Comparison of ENCODE assay signal across 8 cellular contexts in genomic region chr11:100863080-100863581, GRCh38.
DNase-seq lines count a peak whose midpoint lies in the region; ATAC-seq, FAIRE-seq and TF ChIP-seq lines count a peak whose summit lies in the region.

No MANE protein-coding gene starts in this region.

- peak; percentile 54 for FAIRE-seq in GM12878 (lab: Jason Lieb, UNC)

- ATAC-seq in GM19455 (IDR thresholded peaks at IDR 0.05; ENCODE audit: unreplicated experiment) (peak; percentile 82), HG03520 (IDR thresholded peaks at IDR 0.05; ENCODE audit: unreplicated experiment) (peak; percentile 87), GM12878 (peak; percentile 85)

- H4K20me1 ChIP-seq in GM12878 (ENCODE audit: control insufficient read depth, insufficient read depth) (no peaks in the 10 kb centered on the region), neural progenitor cell (ENCODE audit: low read depth) (no peaks in the 10 kb centered on the region)

- H3K4me3 Mint-ChIP-seq in neural progenitor cell = no peak overlapping the region

- CTCF ChIA-PET in GM12878 (lab: Yijun Ruan, JAX) = interaction anchor here (1.2 to 1.7 kb wide), 2 partner anchors 8 to 286 kb away, joined by 3 to 4 read pairs; no protein-coding TSS in a partner anchor

- SMC1A ChIA-PET in GM12878 (lab: Charles Lee; ENCODE audit: uncharacterized antibody, unreplicated experiment) = no interaction called here

- 70% methylated on average over 2 of the region's 2 CpGs for WGBS in GM12878 (ENCODE audit: insufficient coverage, insufficient replicate concordance, low lambda C conversion rate, missing lambda C conversion rate)
- 26% methylated on average over 2 of the region's 2 CpGs for WGBS in suprapubic skin
- whole genome bisulfite sequencing in prostate gland = 59% methylated on average over 2 of the region's 2 CpGs

- H3K79me2 ChIP-seq in GM12878 (ENCODE audit: control insufficient read depth, insufficient read depth, low read length) (no peaks in the 10 kb centered on the region), neural progenitor cell (ENCODE audit: low read depth) (no peaks in the 10 kb centered on the region)

- H2AFZ ChIP-seq in GM12878 (ENCODE audit: control insufficient read depth, low read depth, low read length) (peak overlapping the region; percentile 17; the same call in 1 of the 2 replicates), neural progenitor cell (replicated peaks) (no peak overlapping the region)

- BruUV-seq in GM12878 (replicated peaks; lab: Mats Ljungman, UMichigan) = no TSS peak

- H3K27ac ChIP-seq in GM12878 (ENCODE audit: control insufficient read depth, insufficient read depth) = no peak overlapping the region
- H3K27ac ChIP-seq in neural progenitor cell = peak overlapping the region; percentile 72
- H3K27ac ChIP-seq in suprapubic skin = no peak overlapping the region
- no peak overlapping the region for H3K27ac ChIP-seq in prostate gland

- H3K4me1 Mint-ChIP-seq in neural progenitor cell = peaks cover 12% of the 10 kb centered on the region

- H3F3A ChIP-seq in neural progenitor cell (ENCODE audit: low read depth) = peaks cover 9% of the 10 kb centered on the region

- no peak for TF ChIP-seq RAD21 in GM12878 (IDR thresholded peaks at IDR 0.05; ENCODE audit: insufficient read depth, low read depth, low read length)

- H3K9ac ChIP-seq in GM12878 (ENCODE audit: control insufficient read depth, insufficient read depth, low read length) (no peak overlapping the region), neural progenitor cell (no peak overlapping the region)

- no peak overlapping the region for H3K4me2 ChIP-seq in GM12878 (ENCODE audit: control insufficient read depth, insufficient read depth)
- no peak overlapping the region for H3K4me2 ChIP-seq in neural progenitor cell

- H3K9me3 ChIP-seq in GM12878 (replicated peaks; ENCODE audit: control insufficient read depth, insufficient read depth, low read length) = peaks cover 2% of the 10 kb centered on the region; the same call in 1 of the 3 replicates
- H3K9me3 ChIP-seq in neural progenitor cell (ENCODE audit: low read depth) = no peaks in the 10 kb centered on the region
- H3K9me3 ChIP-seq in suprapubic skin = no peaks in the 10 kb centered on the region
- H3K9me3 ChIP-seq in prostate gland = no peaks in the 10 kb centered on the region

- TF ChIP-seq CTCF in GM12878 (IDR thresholded peaks at IDR 0.05 in 2 of 3, conservative IDR thresholded peaks at IDR 0.05 in 1 of 3; ENCODE audit: control insufficient read depth in 2 of 3, extremely low read depth in 1 of 3, insufficient read depth in 1 of 3, low read depth in 3 of 3, low read length in 3 of 3) (no peak), neural progenitor cell (IDR thresholded peaks at IDR 0.05) (no peak), suprapubic skin (IDR thresholded peaks at IDR 0.05) (no peak), prostate gland (IDR thresholded peaks at IDR 0.05) (no peak)

- H3K27me3 ChIP-seq in GM12878 (replicated peaks in 1 of 2; ENCODE audit: control insufficient read depth in 2 of 2, insufficient read depth in 2 of 2, low read length in 1 of 2) = no peaks in the 10 kb centered on the region; a peak in 1 of 4 replicates
- no peaks in the 10 kb centered on the region for H3K27me3 ChIP-seq in neural progenitor cell
- no peaks in the 10 kb centered on the region for H3K27me3 ChIP-seq in suprapubic skin
- no peaks in the 10 kb centered on the region for H3K27me3 ChIP-seq in prostate gland (replicated peaks; ENCODE audit: insufficient read depth)

- H3K27ac Mint-ChIP-seq in neural progenitor cell = no peak overlapping the region

- H3K4me1 ChIP-seq in GM12878 (ENCODE audit: control insufficient read depth, insufficient read depth, low read length) (peaks cover 7% of the 10 kb centered on the region), neural progenitor cell (peaks cover 14% of the 10 kb centered on the region), suprapubic skin (peaks cover 6% of the 10 kb centered on the region), prostate gland (replicated peaks) (no peaks in the 10 kb centered on the region)

- POLR2A ChIA-PET in GM12878 (lab: Charles Lee) = no interaction called here

- H3K9me3 Mint-ChIP-seq in neural progenitor cell = no peaks in the 10 kb centered on the region

- no peak overlapping the region for H3K4me3 ChIP-seq in GM12878
- no peak overlapping the region for H3K4me3 ChIP-seq in neural progenitor cell
- H3K4me3 ChIP-seq in suprapubic skin = no peak overlapping the region
- no peak overlapping the region for H3K4me3 ChIP-seq in prostate gland

- in situ Hi-C loops in GM12878 (cut with MboI) = no loop called here

- no peak for TF ChIP-seq EP300 in GM12878 (IDR thresholded peaks at IDR 0.05; ENCODE audit: borderline replicate concordance in 1 of 2, control insufficient read depth in 1 of 2, low read depth in 2 of 2, low read length in 2 of 2)
- TF ChIP-seq EP300 in suprapubic skin (IDR thresholded peaks at IDR 0.05) = no peak

- peak; percentile 91 for DNase-seq in DMS53 treated with DMSO at 0.1 percent for 48 hours (lab: John Stamatoyannopoulos, UW; ENCODE audit: unreplicated experiment)
- DNase-seq in GM12878 (ENCODE audit: low read depth, low spot score) = peak; percentile 49
- DNase-seq in neural progenitor cell (ENCODE audit: low spot score) = peak; percentile 46
- DNase-seq in GM19238 (ENCODE audit: insufficient read length, low spot score) = no peak
- DNase-seq in suprapubic skin (ENCODE audit: low spot score in 2 of 2) = no peak
- no peak for DNase-seq in prostate gland (ENCODE audit: low spot score)

- H3K36me3 ChIP-seq in GM12878 (ENCODE audit: control insufficient read depth in 2 of 2, insufficient read depth in 2 of 2, low read length in 1 of 2) (no peaks in the 10 kb centered on the region), neural progenitor cell (no peaks in the 10 kb centered on the region), suprapubic skin (no peaks in the 10 kb centered on the region), prostate gland (no peaks in the 10 kb centered on the region)

- RAD21 ChIA-PET in GM12878 (lab: Charles Lee; ENCODE audit: unreplicated experiment) = no interaction called here

- intact Hi-C loops in GM12878 (cut with micrococcal nuclease; ENCODE audit: unreplicated experiment) (loop anchor here (2.0 kb wide), 1 partner anchor 68 kb away; no protein-coding TSS in a partner anchor), prostate gland (cut with DNase I) (no loop called here)

- no peaks in the 10 kb centered on the region for H3K36me3 Mint-ChIP-seq in neural progenitor cell

- no peaks in the 10 kb centered on the region for H3K27me3 Mint-ChIP-seq in neural progenitor cell (ENCODE audit: insufficient read depth, low read depth)

- no peak for TF ChIP-seq POLR2A in GM12878 (IDR thresholded peaks at IDR 0.05; ENCODE audit: low read depth, low read length)
- TF ChIP-seq POLR2A in suprapubic skin (IDR thresholded peaks at IDR 0.05) = no peak
- no peak for TF ChIP-seq POLR2A in prostate gland (IDR thresholded peaks at IDR 0.05)

TF ChIP-seq in GM12878, 131 proteins besides CTCF, POLR2A, EP300 and RAD21:
- no peak for TF ChIP-seq SP1 (IDR thresholded peaks at IDR 0.05; ENCODE audit: low read depth, low read length)
- peak; percentile 50 for TF ChIP-seq RUNX3 (IDR thresholded peaks at IDR 0.05; ENCODE audit: low read length)
- TF ChIP-seq NFIC (IDR thresholded peaks at IDR 0.05; ENCODE audit: low read depth, low read length) = 0 out of 2 replicates have a peak, but pooled peaks have one; percentile 17
TF ChIP-seq in GM12878: peak in this region for 2.

Comparison
In these comparisons a context has a peak if more than half of its experiments do, and no peak if none do; other contexts are left out.
1. DNase-seq: peak in DMS53 treated with DMSO at 0.1 percent for 48 hours (single experiment), GM12878 (single experiment) and neural progenitor cell (single experiment); none in GM19238 (single experiment), suprapubic skin (0 of 2) and prostate gland (single experiment).
2. Peak in every context shown above with its lines, with median percentiles within 50 percentile points of each other: ATAC-seq.